In the genomic region with DNA sequence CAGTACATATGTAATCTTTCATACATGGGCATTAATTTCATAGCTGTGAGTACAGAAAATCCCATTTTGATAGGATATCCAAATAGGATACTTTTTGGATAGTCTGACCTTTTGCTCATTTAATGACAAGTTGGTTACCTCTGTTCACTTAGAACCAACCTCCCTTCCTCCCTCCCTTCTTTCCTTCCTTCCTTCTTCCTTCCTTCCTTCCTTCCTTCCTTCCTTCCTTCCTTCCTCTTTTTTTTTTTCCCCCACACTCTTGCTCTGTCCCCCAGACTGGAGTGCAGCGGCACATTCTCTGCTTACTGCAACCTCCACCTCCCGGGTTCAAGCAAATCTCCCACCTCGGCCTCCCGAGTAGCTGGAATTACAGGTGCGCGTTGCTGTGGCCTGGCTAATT, we compare ENCODE assay signal across 31 cellular contexts.
"Had no signal": no experiment of that assay in that cellular context is flagged by ENCODE, and none has a peak within 500 bp of the region (broad histone marks: within the 10 kb centered on the region; RNA-seq: fewer than 3 reads in every experiment).

No MANE protein-coding gene starts in this region.

- H3K27ac Mint-ChIP-seq: naive thymus-derived CD8-positive, alpha-beta T cell; natural killer cell treated with Interleukin-12 subunit alpha and Interleukin-12 subunit beta and Interleukin-15 and Interleukin-18, amount 100 ng/mL, for 72 hours; nephron progenitor cell; progenitor cell of endocrine pancreas; stimulated activated effector memory CD8-positive, alpha-beta T cell treated with anti-CD3 and anti-CD28 coated beads, Interleukin-12 subunit alpha, Interleukin-12 subunit beta, amount 100 ng/mL, for 72 hours; stimulated activated naive B cell treated with anti-CD40 and anti-IgM and Interleukin-4, amounts not matched to agents 10 μg/mL and 1 μg/mL and 100 μg/mL, for 72 hours; stimulated activated naive CD8-positive, alpha-beta T cell treated with anti-CD3 and anti-CD28 coated beads, Interleukin-15, Interleukin-2, amounts not matched to agents 100 ng/mL and 50 ng/mL, for 24 hours; type B pancreatic cell had no signal

- H3K9ac ChIP-seq: parathyroid adenoma had no signal

- H3K9me3 Mint-ChIP-seq: naive thymus-derived CD8-positive, alpha-beta T cell; natural killer cell treated with Interleukin-12 subunit alpha and Interleukin-12 subunit beta and Interleukin-15 and Interleukin-18, amount 100 ng/mL, for 72 hours; nephron progenitor cell; neural crest cell; stimulated activated effector memory CD8-positive, alpha-beta T cell treated with anti-CD3 and anti-CD28 coated beads, Interleukin-12 subunit alpha, Interleukin-12 subunit beta, amount 100 ng/mL, for 72 hours; stimulated activated naive CD8-positive, alpha-beta T cell treated with anti-CD3 and anti-CD28 coated beads, Interleukin-15, Interleukin-2, amounts not matched to agents 100 ng/mL and 50 ng/mL, for 24 hours; type B pancreatic cell had no signal

- DNase-seq: naive thymus-derived CD8-positive, alpha-beta T cell; nephron progenitor cell; nucleus accumbens; ovary; posterior cingulate gyrus; psoas muscle; right cardiac atrium; right lobe of liver; sigmoid colon; small intestine; stimulated activated CD4-positive, alpha-beta T cell treated with anti-CD3 and anti-CD28 coated beads, Interleukin-15, amount 100 ng/mL, for 24 hours; stimulated activated CD4-positive, alpha-beta T cell treated with anti-CD3 and anti-CD28 coated beads, Interleukin-2, amount 100 ng/mL, for 24 hours; stimulated activated CD4-positive, alpha-beta T cell treated with anti-CD3 and anti-CD28 coated beads, Interleukin-2, amount 100 ng/mL, for 48 hours; stimulated activated CD4-positive, alpha-beta T cell treated with anti-CD3 and anti-CD28 coated beads, Interleukin-4, amount 100 ng/mL, for 24 hours; stimulated activated naive B cell treated with anti-CD40 and anti-IgM and Interleukin-4, amounts not matched to agents 10 μg/mL and 1 μg/mL and 100 μg/mL, for 72 hours; stimulated activated naive CD4-positive, alpha-beta T cell treated with Interleukin-2 at 50 U/mL for 16 hours; stomach; testis; tibial artery; transverse colon; upper lobe of right lung; uterus had no signal

- H3K36me3 Mint-ChIP-seq: natural killer cell treated with Interleukin-12 subunit alpha and Interleukin-12 subunit beta and Interleukin-15 and Interleukin-18, amount 100 ng/mL, for 72 hours; stimulated activated effector memory CD8-positive, alpha-beta T cell treated with anti-CD3 and anti-CD28 coated beads, Interleukin-12 subunit alpha, Interleukin-12 subunit beta, amount 100 ng/mL, for 72 hours; type B pancreatic cell had no signal

- ATAC-seq: naive thymus-derived CD8-positive, alpha-beta T cell; natural killer cell treated with Interleukin-12 subunit alpha and Interleukin-12 subunit beta and Interleukin-15 and Interleukin-18, amount 100 ng/mL, for 72 hours; psoas muscle; right cardiac atrium; right lobe of liver; stimulated activated effector memory CD8-positive, alpha-beta T cell treated with anti-CD3 and anti-CD28 coated beads, Interleukin-12 subunit alpha, Interleukin-12 subunit beta, amount 100 ng/mL, for 72 hours; stimulated activated naive B cell treated with anti-CD40 and anti-IgM and Interleukin-4, amounts not matched to agents 10 μg/mL and 1 μg/mL and 100 μg/mL, for 72 hours; upper lobe of right lung had no signal

- H3K4me3 Mint-ChIP-seq: naive thymus-derived CD8-positive, alpha-beta T cell; natural killer cell treated with Interleukin-12 subunit alpha and Interleukin-12 subunit beta and Interleukin-15 and Interleukin-18, amount 100 ng/mL, for 72 hours; nephron progenitor cell; neural crest cell; stimulated activated effector memory CD8-positive, alpha-beta T cell treated with anti-CD3 and anti-CD28 coated beads, Interleukin-12 subunit alpha, Interleukin-12 subunit beta, amount 100 ng/mL, for 72 hours; stimulated activated naive B cell treated with anti-CD40 and anti-IgM and Interleukin-4, amounts not matched to agents 10 μg/mL and 1 μg/mL and 100 μg/mL, for 72 hours; stimulated activated naive CD8-positive, alpha-beta T cell treated with anti-CD3 and anti-CD28 coated beads, Interleukin-15, Interleukin-2, amounts not matched to agents 100 ng/mL and 50 ng/mL, for 24 hours; type B pancreatic cell had no signal

- H3K79me2 ChIP-seq: parathyroid adenoma had no signal

- H3K9me3 ChIP-seq: neutrophil, ovary, psoas muscle, right lobe of liver, sigmoid colon, stomach, suprapubic skin, testis, tibial artery, transverse colon, upper lobe of right lung, uterus had no signal

- H3K4me3 ChIP-seq: ovary, psoas muscle, right lobe of liver, sigmoid colon, stomach, suprapubic skin, testis, tibial artery, transverse colon, upper lobe of right lung, uterus had no signal

- H3K27ac ChIP-seq: neutrophil, ovary, parathyroid adenoma, psoas muscle, right lobe of liver, sigmoid colon, stomach, suprapubic skin, testis, tibial artery, transverse colon, upper lobe of right lung, uterus had no signal

- H3K27me3 Mint-ChIP-seq: naive thymus-derived CD8-positive, alpha-beta T cell; natural killer cell treated with Interleukin-12 subunit alpha and Interleukin-12 subunit beta and Interleukin-15 and Interleukin-18, amount 100 ng/mL, for 72 hours; progenitor cell of endocrine pancreas; stimulated activated naive B cell treated with anti-CD40 and anti-IgM and Interleukin-4, amounts not matched to agents 10 μg/mL and 1 μg/mL and 100 μg/mL, for 72 hours; stimulated activated naive CD8-positive, alpha-beta T cell treated with anti-CD3 and anti-CD28 coated beads, Interleukin-15, Interleukin-2, amounts not matched to agents 100 ng/mL and 50 ng/mL, for 24 hours; type B pancreatic cell had no signal

- H2AFZ ChIP-seq: parathyroid adenoma had no signal

- H3K4me1 Mint-ChIP-seq: nephron progenitor cell, neural crest cell had no signal

- H3K27me3 ChIP-seq: neutrophil, ovary, right lobe of liver, sigmoid colon, stomach, suprapubic skin, testis, tibial artery, transverse colon, upper lobe of right lung, uterus had no signal

- H3K36me3 ChIP-seq: neutrophil, ovary, right lobe of liver, sigmoid colon, suprapubic skin, tibial artery, transverse colon, upper lobe of right lung, uterus had no signal

- H3K4me1 ChIP-seq: parathyroid adenoma, psoas muscle, right lobe of liver, suprapubic skin, testis, tibial artery, transverse colon, upper lobe of right lung, uterus had no signal
